In genomic region chr1:3992103-3992556, GRCh38 we compare ENCODE assay signal across 1 cellular context.
TF ChIP-seq lines count a peak whose summit lies in the region.

No MANE protein-coding gene starts in this region.

TF ChIP-seq in K562, 482 proteins besides CTCF, POLR2A, EP300 and RAD21 (continued from another document and continues in another):
- TF ChIP-seq U2AF2 (optimal IDR thresholded peaks at IDR 0.05; ENCODE audit: low read depth, low read length) (no peak), KDM5B (IDR thresholded peaks at IDR 0.05; ENCODE audit: insufficient replicate concordance, low read depth, low read length) (no peak), CCAR2 (IDR thresholded peaks at IDR 0.05; ENCODE audit: low read depth, low read length) (no peak), TCF7L2 (IDR thresholded peaks at IDR 0.05; ENCODE audit: low read depth, low read length) (no peak), MCM7 (IDR thresholded peaks at IDR 0.05) (no peak), E2F8 (IDR thresholded peaks at IDR 0.05; ENCODE audit: low read depth, partially characterized antibody) (peak; percentile 89), GABPA (tag; conservative IDR thresholded peaks at IDR 0.05; ENCODE audit: low read depth) (no peak), ZNF134 (CRISPR knock-in tag; conservative IDR thresholded peaks at IDR 0.05) (no peak), ZNF280B (CRISPR knock-in tag; IDR thresholded peaks at IDR 0.05) (no peak), FOXA3 (CRISPR knock-in tag; conservative IDR thresholded peaks at IDR 0.05 in 1 of 2, IDR thresholded peaks at IDR 0.05 in 1 of 2) (no peak), TBL1XR1 (IDR thresholded peaks at IDR 0.05; ENCODE audit: low read length in 2 of 2) (peak in 1 of 2 experiments; percentile 96; a peak in 2 of 4 replicates), NKRF (IDR thresholded peaks at IDR 0.05; ENCODE audit: borderline replicate concordance) (peak; percentile 45; the same call in 1 of the 2 replicates), HDGF (IDR thresholded peaks at IDR 0.05) (no peak), NELFE (IDR thresholded peaks at IDR 0.05; ENCODE audit: insufficient read depth, insufficient read length) (no peak), HNRNPL (IDR thresholded peaks at IDR 0.05; ENCODE audit: low read depth, low read length) (no peak), ZKSCAN3 (CRISPR knock-in tag; IDR thresholded peaks at IDR 0.05) (no peak), EZH2 (IDR thresholded peaks at IDR 0.05; ENCODE audit: borderline replicate concordance, low read depth, low read length) (no peak), ZBTB1 (CRISPR knock-in tag; IDR thresholded peaks at IDR 0.05; ENCODE audit: borderline replicate concordance, low read depth) (no peak), FOS (IDR thresholded peaks at IDR 0.05; ENCODE audit: extremely low read depth, insufficient read length) (no peak), HMGXB4 (CRISPR knock-in tag; IDR thresholded peaks at IDR 0.05) (no peak), LARP7 (IDR thresholded peaks at IDR 0.05) (no peak), NBN (IDR thresholded peaks at IDR 0.05; ENCODE audit: low read depth) (peak; percentile 98), FOXP1 (CRISPR knock-in tag; IDR thresholded peaks at IDR 0.05) (no peak), ADNP (tag; IDR thresholded peaks at IDR 0.05) (no peak), CHCHD3 (CRISPR knock-in tag; IDR thresholded peaks at IDR 0.05) (no peak), MTA1 (IDR thresholded peaks at IDR 0.05; ENCODE audit: borderline replicate concordance) (peak; percentile 91), ZNF239 (CRISPR knock-in tag; IDR thresholded peaks at IDR 0.05) (no peak), CBFA2T2 (conservative IDR thresholded peaks at IDR 0.05) (no peak), ZNF696 (CRISPR knock-in tag; conservative IDR thresholded peaks at IDR 0.05) (no peak), MEF2A (IDR thresholded peaks at IDR 0.05; ENCODE audit: control insufficient read depth, low read depth, low read length) (no peak), ETV5 (CRISPR knock-in tag; IDR thresholded peaks at IDR 0.05; ENCODE audit: low read depth) (no peak), FOSL1 (tag; conservative IDR thresholded peaks at IDR 0.05) (no peak), CEBPG (CRISPR knock-in tag; IDR thresholded peaks at IDR 0.05) (peak; percentile 77), CEBPG (tag; conservative IDR thresholded peaks at IDR 0.05 in 1 of 2, IDR thresholded peaks at IDR 0.05 in 1 of 2) (peak in 1 of 2 experiments; percentile 86; a peak in 2 of 4 replicates), ZNF184 (CRISPR knock-in tag; IDR thresholded peaks at IDR 0.05) (no peak), NFE2 (IDR thresholded peaks at IDR 0.05; ENCODE audit: low read depth) (no peak), SMC3 (conservative IDR thresholded peaks at IDR 0.05; ENCODE audit: insufficient read depth, low read depth, low read length) (no peak), E2F3 (CRISPR knock-in tag; IDR thresholded peaks at IDR 0.05) (no peak), BRD4 (IDR thresholded peaks at IDR 0.05) (no peak), ESRRA (IDR thresholded peaks at IDR 0.05; ENCODE audit: borderline replicate concordance, low read depth) (peak; percentile 72; the same call in 1 of the 2 replicates), SIRT6 (IDR thresholded peaks at IDR 0.05; ENCODE audit: low read depth, low read length) (no peak), ZNF24 (IDR thresholded peaks at IDR 0.05) (no peak), SRSF9 (IDR thresholded peaks at IDR 0.05; ENCODE audit: borderline replicate concordance, low read depth, low read length) (no peak), FOXK1 (CRISPR knock-in tag; IDR thresholded peaks at IDR 0.05; ENCODE audit: borderline replicate concordance) (0 out of 2 replicates have a peak, but pooled peaks have one; percentile 34), ATF6 (CRISPR knock-in tag; IDR thresholded peaks at IDR 0.05) (no peak)
- TF ChIP-seq, protein P1, sequence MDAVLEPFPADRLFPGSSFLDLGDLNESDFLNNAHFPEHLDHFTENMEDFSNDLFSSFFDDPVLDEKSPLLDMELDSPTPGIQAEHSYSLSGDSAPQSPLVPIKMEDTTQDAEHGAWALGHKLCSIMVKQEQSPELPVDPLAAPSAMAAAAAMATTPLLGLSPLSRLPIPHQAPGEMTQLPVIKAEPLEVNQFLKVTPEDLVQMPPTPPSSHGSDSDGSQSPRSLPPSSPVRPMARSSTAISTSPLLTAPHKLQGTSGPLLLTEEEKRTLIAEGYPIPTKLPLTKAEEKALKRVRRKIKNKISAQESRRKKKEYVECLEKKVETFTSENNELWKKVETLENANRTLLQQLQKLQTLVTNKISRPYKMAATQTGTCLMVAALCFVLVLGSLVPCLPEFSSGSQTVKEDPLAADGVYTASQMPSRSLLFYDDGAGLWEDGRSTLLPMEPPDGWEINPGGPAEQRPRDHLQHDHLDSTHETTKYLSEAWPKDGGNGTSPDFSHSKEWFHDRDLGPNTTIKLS (IDR thresholded peaks at IDR 0.05; ENCODE audit: borderline replicate concordance, low read depth): no peak
- TF ChIP-seq, protein P2, sequence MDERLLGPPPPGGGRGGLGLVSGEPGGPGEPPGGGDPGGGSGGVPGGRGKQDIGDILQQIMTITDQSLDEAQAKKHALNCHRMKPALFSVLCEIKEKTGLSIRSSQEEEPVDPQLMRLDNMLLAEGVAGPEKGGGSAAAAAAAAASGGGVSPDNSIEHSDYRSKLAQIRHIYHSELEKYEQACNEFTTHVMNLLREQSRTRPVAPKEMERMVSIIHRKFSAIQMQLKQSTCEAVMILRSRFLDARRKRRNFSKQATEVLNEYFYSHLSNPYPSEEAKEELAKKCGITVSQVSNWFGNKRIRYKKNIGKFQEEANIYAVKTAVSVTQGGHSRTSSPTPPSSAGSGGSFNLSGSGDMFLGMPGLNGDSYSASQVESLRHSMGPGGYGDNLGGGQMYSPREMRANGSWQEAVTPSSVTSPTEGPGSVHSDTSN (CRISPR knock-in tag; IDR thresholded peaks at IDR 0.05; ENCODE audit: low read depth): no peak
- TF ChIP-seq, protein P2 (tag; conservative IDR thresholded peaks at IDR 0.05; ENCODE audit: low read depth): no peak
- TF ChIP-seq, protein P3, sequence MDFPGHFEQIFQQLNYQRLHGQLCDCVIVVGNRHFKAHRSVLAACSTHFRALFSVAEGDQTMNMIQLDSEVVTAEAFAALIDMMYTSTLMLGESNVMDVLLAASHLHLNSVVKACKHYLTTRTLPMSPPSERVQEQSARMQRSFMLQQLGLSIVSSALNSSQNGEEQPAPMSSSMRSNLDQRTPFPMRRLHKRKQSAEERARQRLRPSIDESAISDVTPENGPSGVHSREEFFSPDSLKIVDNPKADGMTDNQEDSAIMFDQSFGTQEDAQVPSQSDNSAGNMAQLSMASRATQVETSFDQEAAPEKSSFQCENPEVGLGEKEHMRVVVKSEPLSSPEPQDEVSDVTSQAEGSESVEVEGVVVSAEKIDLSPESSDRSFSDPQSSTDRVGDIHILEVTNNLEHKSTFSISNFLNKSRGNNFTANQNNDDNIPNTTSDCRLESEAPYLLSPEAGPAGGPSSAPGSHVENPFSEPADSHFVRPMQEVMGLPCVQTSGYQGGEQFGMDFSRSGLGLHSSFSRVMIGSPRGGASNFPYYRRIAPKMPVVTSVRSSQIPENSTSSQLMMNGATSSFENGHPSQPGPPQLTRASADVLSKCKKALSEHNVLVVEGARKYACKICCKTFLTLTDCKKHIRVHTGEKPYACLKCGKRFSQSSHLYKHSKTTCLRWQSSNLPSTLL (IDR thresholded peaks at IDR 0.05): no peak
